28 cellular contexts compared by ENCODE assay signal in the genomic region with DNA sequence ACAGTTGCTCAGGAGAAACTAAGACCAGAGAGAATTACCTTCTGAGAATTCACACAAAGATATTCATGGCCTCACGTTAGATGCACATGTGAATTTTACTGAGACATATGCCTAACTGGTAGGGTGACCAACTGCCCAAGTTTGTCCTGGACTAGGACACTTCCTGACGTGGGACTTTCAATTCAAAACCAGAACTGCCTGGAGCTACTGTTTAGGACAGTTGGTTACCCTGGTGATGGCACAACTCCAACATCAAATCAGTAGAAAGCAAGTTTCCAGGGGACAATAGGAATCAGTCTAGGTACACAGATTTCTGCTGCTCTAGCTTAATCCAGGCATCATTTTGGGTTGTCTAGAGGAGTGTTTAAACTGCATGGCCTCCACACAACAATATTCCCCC.
"Had no signal": no experiment of that assay in that cellular context is flagged by ENCODE, and none has a peak within 500 bp of the region (broad histone marks: within the 10 kb centered on the region; RNA-seq: fewer than 3 reads in every experiment).

No MANE protein-coding gene starts in this region.

- H3K9me3 ChIP-seq: body of pancreas, mucosa of descending colon, stomach, suprapubic skin, tibial nerve, uterus had no signal

- H3K79me2 ChIP-seq: hepatocyte had no signal

- H3K4me1 Mint-ChIP-seq: activated CD4-positive, alpha-beta T cell treated with anti-CD3 and anti-CD28 coated beads, Interleukin-2, amount 10 ng/mL, durations not matched to agents 24 days and 14 days; immature natural killer cell; memory B cell; stimulated activated memory B cell treated with anti-CD40 and anti-IgM and Interleukin-4, amounts not matched to agents 10 μg/mL and 1 μg/mL and 100 μg/mL, for 72 hours had no signal

- H2AFZ ChIP-seq: hepatocyte had no signal

- H3K4me1 ChIP-seq: body of pancreas, suprapubic skin, tibial nerve, uterus had no signal

- H3K36me3 ChIP-seq: stomach, suprapubic skin, tibial nerve, uterus had no signal

- ATAC-seq: activated CD4-positive, CD25-positive, alpha-beta regulatory T cell treated with anti-CD3 and anti-CD28 coated beads, Interleukin-2, amount 50 U/mL, for 24 hours; activated CD8-positive, alpha-beta T cell treated with anti-CD3 and anti-CD28 coated beads, Interleukin-2, amount 10 ng/mL, durations not matched to agents 7 days and 5 days; body of pancreas; effector memory CD8-positive, alpha-beta T cell; esophagus mucosa; mucosa of descending colon; sciatic nerve had no signal

- H3K27me3 ChIP-seq: body of pancreas, dorsolateral prefrontal cortex, hepatocyte, stomach, suprapubic skin, tibial nerve, uterus had no signal

- H3K36me3 Mint-ChIP-seq: immature natural killer cell; memory B cell; stimulated activated memory B cell treated with anti-CD40 and anti-IgM and Interleukin-4, amounts not matched to agents 10 μg/mL and 1 μg/mL and 100 μg/mL, for 72 hours had no signal

- H3K4me3 ChIP-seq: body of pancreas, dorsolateral prefrontal cortex, hepatocyte, mucosa of descending colon, stomach, suprapubic skin, tibial nerve, uterus had no signal

- H3K27ac ChIP-seq: body of pancreas, dorsolateral prefrontal cortex, hepatocyte, stomach, suprapubic skin, tibial nerve, uterus, VCaP had no signal

- H3K9me3 Mint-ChIP-seq: activated CD4-positive, alpha-beta T cell treated with anti-CD3 and anti-CD28 coated beads, Interleukin-2, amount 10 ng/mL, durations not matched to agents 24 days and 14 days; activated T-helper 1 cell treated with anti-CD3 and anti-CD28 coated beads, Interleukin-12 subunit alpha, Interleukin-12 subunit beta, Interleukin-2, Interleukin-4 antibody, amounts not matched to agents 30 ng/mL and 10 ng/mL and 1 ng/mL, durations not matched to agents 14 hours and 24 hours and 36 hours; effector memory CD8-positive, alpha-beta T cell; immature natural killer cell; memory B cell; neural crest cell; stimulated activated memory B cell treated with anti-CD40 and anti-IgM and Interleukin-4, amounts not matched to agents 10 μg/mL and 1 μg/mL and 100 μg/mL, for 72 hours had no signal

- H3K4me2 ChIP-seq: hepatocyte had no signal

- DNase-seq: activated CD4-positive, alpha-beta T cell treated with anti-CD3 and anti-CD28 coated beads, Interleukin-2, amount 10 ng/mL, durations not matched to agents 24 days and 14 days; activated CD8-positive, alpha-beta T cell treated with anti-CD3 and anti-CD28 coated beads, Interleukin-2, amount 10 ng/mL, durations not matched to agents 7 days and 5 days; activated gamma-delta T cell; activated naive CD4-positive, alpha-beta T cell treated with anti-CD3 and anti-CD28 coated beads, Interleukin-2, amount 50 U/mL, for 16 hours; anterior cingulate cortex; body of pancreas; dorsolateral prefrontal cortex; effector memory CD8-positive, alpha-beta T cell; foreskin melanocyte; glutamatergic neuron; immature natural killer cell; mucosa of descending colon; occipital lobe; small intestine; stimulated activated CD4-positive, alpha-beta T cell treated with anti-CD3 and anti-CD28 coated beads, Interleukin-15, amount 100 ng/mL, for 24 hours; stomach; uterus had no signal

- H3K27ac Mint-ChIP-seq: activated CD4-positive, alpha-beta T cell treated with anti-CD3 and anti-CD28 coated beads, Interleukin-2, amount 10 ng/mL, durations not matched to agents 24 days and 14 days; activated CD8-positive, alpha-beta T cell treated with anti-CD3 and anti-CD28 coated beads, Interleukin-2, amount 10 ng/mL, durations not matched to agents 7 days and 5 days; activated T-helper 1 cell treated with anti-CD3 and anti-CD28 coated beads, Interleukin-12 subunit alpha, Interleukin-12 subunit beta, Interleukin-2, Interleukin-4 antibody, amounts not matched to agents 30 ng/mL and 10 ng/mL and 1 ng/mL, durations not matched to agents 14 hours and 24 hours and 36 hours; effector memory CD8-positive, alpha-beta T cell; immature natural killer cell; memory B cell; stimulated activated memory B cell treated with anti-CD40 and anti-IgM and Interleukin-4, amounts not matched to agents 10 μg/mL and 1 μg/mL and 100 μg/mL, for 72 hours had no signal

- H3K4me3 Mint-ChIP-seq: activated CD4-positive, alpha-beta T cell treated with anti-CD3 and anti-CD28 coated beads, Interleukin-2, amount 10 ng/mL, durations not matched to agents 24 days and 14 days; activated CD8-positive, alpha-beta T cell treated with anti-CD3 and anti-CD28 coated beads, Interleukin-2, amount 10 ng/mL, durations not matched to agents 7 days and 5 days; activated T-helper 1 cell treated with anti-CD3 and anti-CD28 coated beads, Interleukin-12 subunit alpha, Interleukin-12 subunit beta, Interleukin-2, Interleukin-4 antibody, amounts not matched to agents 30 ng/mL and 10 ng/mL and 1 ng/mL, durations not matched to agents 14 hours and 24 hours and 36 hours; effector memory CD8-positive, alpha-beta T cell; immature natural killer cell; memory B cell; neural crest cell; stimulated activated memory B cell treated with anti-CD40 and anti-IgM and Interleukin-4, amounts not matched to agents 10 μg/mL and 1 μg/mL and 100 μg/mL, for 72 hours had no signal

- H3K27me3 Mint-ChIP-seq: activated CD4-positive, alpha-beta T cell treated with anti-CD3 and anti-CD28 coated beads, Interleukin-2, amount 10 ng/mL, durations not matched to agents 24 days and 14 days had no signal
